8 cellular contexts compared by ENCODE assay signal in the genomic region with DNA sequence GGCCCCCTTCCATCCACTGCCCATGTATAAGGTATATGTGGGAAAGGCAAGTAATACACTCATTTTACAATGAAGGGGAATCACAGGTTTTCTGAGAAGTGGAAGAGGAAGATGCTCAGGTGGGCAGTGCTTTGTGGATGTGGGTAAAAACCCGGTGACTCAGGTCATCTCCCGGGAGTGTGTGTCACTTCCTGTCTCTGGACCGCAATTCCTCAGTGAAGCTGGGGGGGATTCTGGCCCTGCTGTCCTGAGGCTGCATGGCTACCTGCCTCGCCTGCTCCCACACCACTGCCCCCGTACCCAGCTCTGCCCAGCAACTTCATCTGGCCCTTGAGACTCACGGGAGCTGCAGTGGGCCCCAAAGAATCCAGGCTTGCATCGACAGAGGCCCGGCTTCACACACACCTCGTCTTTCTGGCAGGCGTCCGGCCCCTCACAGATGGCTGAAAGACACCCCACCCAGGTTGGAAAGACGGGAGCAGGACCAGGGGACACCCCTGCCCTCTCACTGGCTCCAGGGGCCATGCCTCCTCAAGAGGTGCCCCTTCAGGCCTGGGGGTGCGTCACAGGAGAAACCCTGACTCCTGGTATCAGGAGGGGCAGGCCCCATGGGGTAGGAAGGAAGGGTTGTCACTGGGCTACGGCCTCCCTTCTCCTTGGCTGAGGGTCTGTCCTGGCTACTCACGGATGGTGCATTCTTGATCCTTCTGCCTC. TPM values are rescaled to one million over a fixed set of nuclear protein-coding genes. Genes with fewer than 3 reads are reported as not detected.
DNase-seq lines count a peak whose midpoint lies in the region; TF ChIP-seq lines count a peak whose summit lies in the region.

No MANE protein-coding gene starts in this region.

- TF ChIP-seq POLR2A in GM19099 (IDR thresholded peaks at IDR 0.05; ENCODE audit: extremely low read depth, insufficient read length, low read depth) (peak; percentile 53), esophagus squamous epithelium (IDR thresholded peaks at IDR 0.05) (no peak)

- no peaks in the 10 kb centered on the region for H3K27me3 ChIP-seq in esophagus squamous epithelium
- no peaks in the 10 kb centered on the region for H3K27me3 ChIP-seq in smooth muscle cell (ENCODE audit: low read depth)

- H3K9me3 Mint-ChIP-seq in T-helper 1 cell treated with Interleukin-12 subunit alpha and Interleukin-12 subunit beta and Interleukin-4 antibody, amounts not matched to agents 30 μg/mL and 1 μg/mL, for 36 hours = no peaks in the 10 kb centered on the region

- peaks cover 0 to 8% (median 0%) of the 10 kb centered on the region in 3 donors for H3K36me3 ChIP-seq in esophagus squamous epithelium
- no peaks in the 10 kb centered on the region for H3K36me3 ChIP-seq in smooth muscle cell (ENCODE audit: low read depth)

- H3K27ac ChIP-seq in esophagus squamous epithelium (peak overlapping the region; percentile 56 to 87 (median 70)), smooth muscle cell (ENCODE audit: low read depth) (no peak overlapping the region)

- no peak overlapping the region for H3K9ac ChIP-seq in smooth muscle cell (ENCODE audit: low read depth)

- H3K4me3 ChIP-seq in esophagus squamous epithelium (peak overlapping the region; percentile 9 to 74 (median 44)), smooth muscle cell (no peak overlapping the region)

- 39 to 60% methylated on average over 7 to 13 of the region's 15 CpGs for WGBS in esophagus squamous epithelium, 2 donors
- WGBS in smooth muscle cell (ENCODE audit: low lambda C conversion rate) = 75% methylated on average over 15 of the region's 15 CpGs

- H3K9me3 ChIP-seq in esophagus squamous epithelium (no peaks in the 10 kb centered on the region), smooth muscle cell (replicated peaks; ENCODE audit: low read depth) (no peaks in the 10 kb centered on the region)

- peak overlapping the region; percentile 88 for H3K4me2 ChIP-seq in smooth muscle cell

- no peaks in the 10 kb centered on the region for H3K27me3 Mint-ChIP-seq in T-helper 1 cell treated with Interleukin-12 subunit alpha and Interleukin-12 subunit beta and Interleukin-4 antibody, amounts not matched to agents 30 μg/mL and 1 μg/mL, for 36 hours (ENCODE audit: low read depth)

- peaks cover 2% of the 10 kb centered on the region for H3K36me3 Mint-ChIP-seq in T-helper 1 cell treated with Interleukin-12 subunit alpha and Interleukin-12 subunit beta and Interleukin-4 antibody, amounts not matched to agents 30 μg/mL and 1 μg/mL, for 36 hours (ENCODE audit: low read depth)

- no peak overlapping the region for H2AFZ ChIP-seq in smooth muscle cell (ENCODE audit: low read depth)

- peaks cover 22% of the 10 kb centered on the region for H3F3A ChIP-seq in smooth muscle cell (ENCODE audit: low read depth)

- peak overlapping the region; percentile 86 for H3K4me3 Mint-ChIP-seq in T-helper 1 cell treated with Interleukin-12 subunit alpha and Interleukin-12 subunit beta and Interleukin-4 antibody, amounts not matched to agents 30 μg/mL and 1 μg/mL, for 36 hours

- H3K4me1 ChIP-seq in esophagus squamous epithelium (peaks cover 24 to 73% (median 30%) of the 10 kb centered on the region in 3 donors), smooth muscle cell (ENCODE audit: low read depth) (peaks cover 8% of the 10 kb centered on the region)

- intact Hi-C loops in esophagus squamous epithelium (cut with DNase I) = no loop called here

- DNase-seq in esophagus squamous epithelium (lab: John Stamatoyannopoulos, UW) (no peak), smooth muscle cell (lab: John Stamatoyannopoulos, UW; ENCODE audit: unreplicated experiment) (no peak), NCI-H2081 treated with DMSO at 0.1 percent for 48 hours (lab: John Stamatoyannopoulos, UW) (no peak), NCI-H69 (lab: John Stamatoyannopoulos, UW) (no peak), NCI-H2171 treated with DMSO at 0.1 percent for 48 hours (lab: John Stamatoyannopoulos, UW) (no peak), midbrain (lab: John Stamatoyannopoulos, UW) (no peak)

- TF ChIP-seq CTCF in esophagus squamous epithelium (IDR thresholded peaks at IDR 0.05) (no peak), smooth muscle cell (IDR thresholded peaks at IDR 0.05; ENCODE audit: borderline replicate concordance, insufficient read depth, poor library complexity, severe bottlenecking) (no peak)

- H3K27ac Mint-ChIP-seq in T-helper 1 cell treated with Interleukin-12 subunit alpha and Interleukin-12 subunit beta and Interleukin-4 antibody, amounts not matched to agents 30 μg/mL and 1 μg/mL, for 36 hours = peak overlapping the region; percentile 91

- no peaks in the 10 kb centered on the region for H4K20me1 ChIP-seq in smooth muscle cell (ENCODE audit: low read depth)

- peaks cover 24% of the 10 kb centered on the region for H3K4me1 Mint-ChIP-seq in T-helper 1 cell treated with Interleukin-12 subunit alpha and Interleukin-12 subunit beta and Interleukin-4 antibody, amounts not matched to agents 30 μg/mL and 1 μg/mL, for 36 hours (ENCODE audit: low read depth)

- H3K79me2 ChIP-seq in smooth muscle cell (ENCODE audit: low read depth) = no peaks in the 10 kb centered on the region

RNA-seq across cellular contexts. Expression of gene SCARF1, which starts 0.9 kb away (rescaled TPM):
- total RNA-seq in esophagus squamous epithelium (1 to 10 TPM; 2.0 to 5.7 (median 3.3) TPM), smooth muscle cell (0.45 and 0.63 TPM in 2 replicates)
- polyA plus RNA-seq in smooth muscle cell = 0.11 and 0.65 TPM in 2 replicates

RNA-seq across cellular contexts. Expression of gene RILP, which starts 5.0 kb away (rescaled TPM):
- 10 to 100 TPM in 3 of 4 donors, 1 to 10 TPM in 1; 3.0 to 16.5 (median 13.9) TPM for total RNA-seq in esophagus squamous epithelium
- total RNA-seq in smooth muscle cell = 5.1 and 8.4 TPM in 2 replicates
- 7.4 and 7.7 TPM in 2 replicates for polyA plus RNA-seq in smooth muscle cell

RNA-seq across cellular contexts. Expression of gene SLC43A2, which starts 16.0 kb away (rescaled TPM):
- total RNA-seq in esophagus squamous epithelium (10 to 100 TPM in 1 of 4 donors, 1 to 10 TPM in 3; 2.5 to 12.4 (median 5.3) TPM), smooth muscle cell (3.8 and 4.4 TPM in 2 replicates)
- 5.3 and 7.1 TPM in 2 replicates for polyA plus RNA-seq in smooth muscle cell

RNA-seq across cellular contexts. Expression of gene PRPF8, which starts 40.0 kb away (rescaled TPM):
- 100 to 1,000 TPM; 112 to 157 (median 145) TPM for total RNA-seq in esophagus squamous epithelium
- total RNA-seq in smooth muscle cell = 99.7 and 111 TPM in 2 replicates
- polyA plus RNA-seq in smooth muscle cell = 129 and 135 TPM in 2 replicates
